In genomic region chr2:44967056-44967455, GRCh38 we compare ENCODE assay signal across 28 cellular contexts. TPM values are rescaled to one million over a fixed set of nuclear protein-coding genes. Genes with fewer than 3 reads are reported as not detected.
"Had no signal": no experiment of that assay in that cellular context is flagged by ENCODE, and none has a peak within 500 bp of the region (broad histone marks: within the 10 kb centered on the region; RNA-seq: fewer than 3 reads in every experiment).

No MANE protein-coding gene starts in this region.

- H3K9me3 ChIP-seq: neutrophil, pancreas, prostate gland, right lobe of liver, sigmoid colon, spleen, suprapubic skin, testis, tibial artery, transverse colon, upper lobe of right lung, vagina had no signal

- ATAC-seq: naive thymus-derived CD8-positive, alpha-beta T cell; pancreas; right cardiac atrium; right lobe of liver; stimulated activated memory B cell treated with anti-CD40 and anti-IgM and Interleukin-4, amounts not matched to agents 10 μg/mL and 1 μg/mL and 100 μg/mL, for 72 hours; stimulated activated naive CD8-positive, alpha-beta T cell treated with anti-CD3 and anti-CD28 coated beads, Interleukin-15, amount 100 ng/mL, for 72 hours; stimulated activated naive CD8-positive, alpha-beta T cell treated with anti-CD3 and anti-CD28 coated beads, Interleukin-15, Interleukin-2, amounts not matched to agents 100 U/mL and 50 U/mL, for 24 hours; upper lobe of right lung had no signal

- H3K4me1 ChIP-seq: pancreas, prostate gland, right lobe of liver, sigmoid colon, spleen, testis, tibial artery, transverse colon, upper lobe of right lung had no signal

- FAIRE-seq: pancreas had no signal

- H3K4me3 ChIP-seq: pancreas, prostate gland, right lobe of liver, sigmoid colon, smooth muscle cell, spleen, suprapubic skin, testis, tibial artery, transverse colon, upper lobe of right lung, vagina had no signal

- H3K27ac ChIP-seq: neutrophil, pancreas, prostate gland, right lobe of liver, sigmoid colon, spleen, suprapubic skin, testis, tibial artery, transverse colon, upper lobe of right lung had no signal

- H3K27me3 ChIP-seq: right lobe of liver, testis, vagina had no signal

- DNase-seq: naive thymus-derived CD8-positive, alpha-beta T cell; nephron progenitor cell; nucleus accumbens; pancreas; right cardiac atrium; right lobe of liver; sigmoid colon; spleen; stimulated activated CD4-positive, alpha-beta T cell treated with anti-CD3 and anti-CD28 coated beads, Interleukin-12 subunit alpha, Interleukin-12 subunit beta, amount 100 ng/mL, for 4 hours; stimulated activated CD4-positive, alpha-beta T cell treated with anti-CD3 and anti-CD28 coated beads, Interleukin-1b, Interleukin-23, amount 100 ng/mL, for 48 hours; stimulated activated CD4-positive, alpha-beta T cell treated with anti-CD3 and anti-CD28 coated beads, Interleukin-4, amount 100 ng/mL, for 1 hour; stimulated activated CD4-positive, alpha-beta T cell treated with anti-CD3 and anti-CD28 coated beads, Interleukin-4, amount 100 ng/mL, for 4 hours; stimulated activated CD8-positive, alpha-beta memory T cell treated with anti-CD3 and anti-CD28 coated beads, Interleukin-4, amount 100 ng/mL, for 48 hours; stimulated activated naive CD4-positive, alpha-beta T cell; stimulated activated naive CD8-positive, alpha-beta T cell treated with anti-CD3 and anti-CD28 coated beads, Interleukin-15, amount 100 ng/mL, for 72 hours; stimulated activated naive CD8-positive, alpha-beta T cell treated with anti-CD3 and anti-CD28 coated beads, Interleukin-15, Interleukin-2, amounts not matched to agents 100 U/mL and 50 U/mL, for 24 hours; substantia nigra; testis; transverse colon; upper lobe of right lung had no signal

- H3K36me3 ChIP-seq: neutrophil, pancreas, prostate gland, right lobe of liver, sigmoid colon, spleen, suprapubic skin, tibial artery, transverse colon, upper lobe of right lung, vagina had no signal

- H3K4me2 ChIP-seq: smooth muscle cell had no signal

RNA-seq across cellular contexts. Expression of gene SIX3, which starts 25.6 kb away (rescaled TPM):
- polyA plus RNA-seq: naive thymus-derived CD8-positive, alpha-beta T cell; right cardiac atrium; sigmoid colon; smooth muscle cell; urinary bladder had no signal

RNA-seq across cellular contexts. Expression of gene SIX2, which starts 42.2 kb away (rescaled TPM):
- polyA plus RNA-seq: naive thymus-derived CD8-positive, alpha-beta T cell; smooth muscle cell had no signal
